23 cellular contexts compared by ENCODE assay signal in the genomic region with DNA sequence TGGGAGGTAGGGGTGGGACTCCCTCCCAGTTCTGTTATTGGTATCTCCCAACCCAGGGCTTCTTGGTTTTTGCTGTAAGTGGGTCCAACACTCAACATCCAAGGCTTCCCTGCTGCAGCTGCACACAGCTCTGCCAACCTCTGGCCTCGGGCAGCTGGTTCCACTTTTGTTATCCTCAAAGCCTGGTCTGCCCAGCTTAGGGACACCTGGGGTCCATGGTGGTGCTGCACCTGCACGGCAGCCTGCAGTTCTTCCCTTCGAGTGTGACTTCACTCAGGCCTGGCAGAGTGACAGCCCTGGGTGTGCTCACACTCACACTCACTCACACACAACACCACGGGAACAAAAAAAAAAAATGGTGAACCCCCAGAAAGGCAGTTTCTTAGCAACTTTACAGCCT. TPM values are rescaled to one million over a fixed set of nuclear protein-coding genes. Genes with fewer than 3 reads are reported as not detected.
"Had no signal": no experiment of that assay in that cellular context is flagged by ENCODE, and none has a peak within 500 bp of the region (broad histone marks: within the 10 kb centered on the region; RNA-seq: fewer than 3 reads in every experiment).

No MANE protein-coding gene starts in this region.

- H3K27me3 ChIP-seq: adrenal gland had no signal

- H3K27ac ChIP-seq: adrenal gland, KMS-11, VCaP had no signal

- H3K4me3 Mint-ChIP-seq: activated CD4-positive, alpha-beta memory T cell treated with anti-CD3 and anti-CD28 coated beads, Interleukin-2, amount 10 ng/mL, durations not matched to agents 7 days and 5 days; activated naive CD8-positive, alpha-beta T cell treated with anti-CD3 and anti-CD28 coated beads, Interleukin-2, amount 10 ng/mL, durations not matched to agents 7 days and 5 days; T-cell had no signal

- H3K27me3 Mint-ChIP-seq: activated CD4-positive, alpha-beta memory T cell treated with anti-CD3 and anti-CD28 coated beads, Interleukin-2, amount 10 ng/mL, durations not matched to agents 7 days and 5 days; activated naive CD8-positive, alpha-beta T cell treated with anti-CD3 and anti-CD28 coated beads, Interleukin-2, amount 10 ng/mL, durations not matched to agents 7 days and 5 days; T-cell had no signal

- H3K4me1 ChIP-seq: adrenal gland had no signal

- H3K36me3 ChIP-seq: adrenal gland had no signal

- H3K4me3 ChIP-seq: adrenal gland had no signal

- H3K27ac Mint-ChIP-seq: activated CD4-positive, alpha-beta memory T cell treated with anti-CD3 and anti-CD28 coated beads, Interleukin-2, amount 10 ng/mL, durations not matched to agents 7 days and 5 days; activated naive CD8-positive, alpha-beta T cell treated with anti-CD3 and anti-CD28 coated beads, Interleukin-2, amount 10 ng/mL, durations not matched to agents 7 days and 5 days; T-cell had no signal

- H3K9me3 Mint-ChIP-seq: activated CD4-positive, alpha-beta memory T cell treated with anti-CD3 and anti-CD28 coated beads, Interleukin-2, amount 10 ng/mL, durations not matched to agents 7 days and 5 days had no signal

- DNase-seq: activated CD4-positive, alpha-beta memory T cell treated with anti-CD3 and anti-CD28 coated beads, Interleukin-2, amount 10 ng/mL, durations not matched to agents 7 days and 5 days; activated CD4-positive, alpha-beta T cell treated with anti-CD3 and anti-CD28 coated beads, Interleukin-2, amount 50 U/mL, for 1 hour; activated CD4-positive, CD25-positive, alpha-beta regulatory T cell; activated naive CD4-positive, alpha-beta T cell treated with anti-CD3 and anti-CD28 coated beads, Interleukin-2, amount 50 U/mL, for 16 hours; activated naive CD8-positive, alpha-beta T cell treated with anti-CD3 and anti-CD28 coated beads, Interleukin-2, amount 10 ng/mL, durations not matched to agents 7 days and 5 days; adrenal gland; anterior cingulate cortex; cerebellar nuclear complex; NCI-H1092; NCI-H187; NCI-H2081; NCI-H526; NCI-H82; PC-3; SIG-M5; T-cell; T-helper 2 cell; T1000 had no signal

- H3K9me3 ChIP-seq: adrenal gland had no signal

- H3K9ac ChIP-seq: KMS-11 had no signal

RNA-seq across cellular contexts. Expression of gene HAND1, which starts 47.6 kb away (rescaled TPM):
- total RNA-seq: activated CD4-positive, alpha-beta memory T cell treated with anti-CD3 and anti-CD28 coated beads, Interleukin-2, amount 10 ng/mL, durations not matched to agents 7 days and 5 days; activated CD8-positive, alpha-beta memory T cell treated with anti-CD3 and anti-CD28 coated beads for 36 hours; activated naive CD8-positive, alpha-beta T cell treated with anti-CD3 and anti-CD28 coated beads, Interleukin-2, amount 10 ng/mL, durations not matched to agents 7 days and 5 days; MCF 10A; NCI-H460; PC-3; T-cell had no signal
